Comparison of ENCODE assay signal across 18 cellular contexts in the genomic region with DNA sequence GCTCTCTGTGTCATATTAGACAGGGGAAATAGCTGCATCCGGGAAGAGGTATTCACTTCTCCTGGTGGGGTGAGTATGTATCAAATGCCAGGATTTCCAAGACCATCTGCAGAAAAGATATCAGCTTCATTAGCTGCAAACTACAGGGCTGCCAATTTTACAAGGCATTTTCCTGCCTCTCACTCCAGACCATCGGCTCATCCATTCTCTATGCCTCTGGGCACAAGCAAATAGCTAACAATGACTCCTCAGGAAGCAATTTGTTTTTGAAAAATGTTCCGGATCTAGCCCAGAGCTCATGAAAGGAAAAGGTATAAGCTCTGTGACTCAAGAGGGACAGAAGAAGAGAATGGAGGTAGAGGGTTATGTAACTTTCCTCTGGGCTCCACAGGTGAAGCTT. TPM values are rescaled to one million over a fixed set of nuclear protein-coding genes. Genes with fewer than 3 reads are reported as not detected.
DNase-seq lines count a peak whose midpoint lies in the region; ATAC-seq, FAIRE-seq and TF ChIP-seq lines count a peak whose summit lies in the region.
"Had no signal": no experiment of that assay in that cellular context is flagged by ENCODE, and none has a peak within 500 bp of the region (broad histone marks: within the 10 kb centered on the region; RNA-seq: fewer than 3 reads in every experiment).

No MANE protein-coding gene starts in this region.

- H3K27ac Mint-ChIP-seq in astrocyte (ENCODE audit: unreplicated experiment), result no peak overlapping the region
- H3K27ac Mint-ChIP-seq: activated CD4-positive, alpha-beta T cell treated with anti-CD3 and anti-CD28 coated beads, Interleukin-2, amount 10 ng/mL, durations not matched to agents 7 days and 5 days; CD8-positive, alpha-beta T cell had no signal

- peaks cover 8% of the 10 kb centered on the region for H4K20me1 ChIP-seq in astrocyte (ENCODE audit: insufficient read depth, low read length)

- H3K9me3 Mint-ChIP-seq in astrocyte (ENCODE audit: unreplicated experiment), result no peaks in the 10 kb centered on the region
- H3K9me3 Mint-ChIP-seq: activated CD4-positive, alpha-beta T cell treated with anti-CD3 and anti-CD28 coated beads, Interleukin-2, amount 10 ng/mL, durations not matched to agents 7 days and 5 days; CD8-positive, alpha-beta T cell had no signal

- no peak overlapping the region for H3K27ac ChIP-seq in astrocyte (ENCODE audit: low read depth, low read length)
- H3K27ac ChIP-seq: A549 had no signal

- FAIRE-seq in astrocyte (lab: Jason Lieb, UNC), result no peak
- FAIRE-seq: A549, GM12891 had no signal

- H3K9me3 ChIP-seq in astrocyte (ENCODE audit: insufficient read depth, low read depth, low read length), result no peaks in the 10 kb centered on the region
- H3K9me3 ChIP-seq: A549 had no signal

- no peak overlapping the region for H2AFZ ChIP-seq in astrocyte (ENCODE audit: low read depth, low read length)

- no peaks in the 10 kb centered on the region for H3K79me2 ChIP-seq in astrocyte (ENCODE audit: insufficient read depth, low read length)

- DNase-seq in AG08395 (ENCODE audit: low spot score) (peak; percentile 32), NCI-H146 (lab: John Stamatoyannopoulos, UW) (peak; percentile 31), astrocyte (ENCODE audit: low read depth) (peak; percentile 21), AML-193 (lab: John Stamatoyannopoulos, UW) (no peak), COLO668 (lab: John Stamatoyannopoulos, UW; ENCODE audit: unreplicated experiment) (no peak), left cardiac atrium (no peak)
- DNase-seq: activated CD4-positive, alpha-beta T cell treated with anti-CD3 and anti-CD28 coated beads, Interleukin-2, amount 10 ng/mL, durations not matched to agents 7 days and 5 days; activated naive CD4-positive, alpha-beta T cell treated with anti-CD3 and anti-CD28 coated beads, Interleukin-2, amount 50 U/mL, for 16 hours; CD8-positive, alpha-beta T cell; left colon; MV-4-11; T1000 had no signal

- H3K4me1 ChIP-seq in astrocyte (ENCODE audit: insufficient read depth, low read length), result peaks cover 12% of the 10 kb centered on the region
- H3K4me1 ChIP-seq: A549 had no signal

- H3K4me1 Mint-ChIP-seq in astrocyte (ENCODE audit: low read depth, unreplicated experiment), result peaks cover 18% of the 10 kb centered on the region

- peaks cover 35% of the 10 kb centered on the region for H3K36me3 ChIP-seq in astrocyte (ENCODE audit: insufficient read depth, low read length)

- no peaks in the 10 kb centered on the region for H3K27me3 Mint-ChIP-seq in astrocyte (ENCODE audit: low read depth, unreplicated experiment)
- H3K27me3 Mint-ChIP-seq: activated CD4-positive, alpha-beta T cell treated with anti-CD3 and anti-CD28 coated beads, Interleukin-2, amount 10 ng/mL, durations not matched to agents 7 days and 5 days had no signal

- H3K4me3 Mint-ChIP-seq in astrocyte (ENCODE audit: unreplicated experiment), result no peak overlapping the region
- H3K4me3 Mint-ChIP-seq: activated CD4-positive, alpha-beta T cell treated with anti-CD3 and anti-CD28 coated beads, Interleukin-2, amount 10 ng/mL, durations not matched to agents 7 days and 5 days; CD8-positive, alpha-beta T cell had no signal

- TF ChIP-seq CTCF in astrocyte (IDR thresholded peaks at IDR 0.05; ENCODE audit: insufficient read depth, low read depth, low read length), result no peak

- H3K9ac ChIP-seq in astrocyte (ENCODE audit: low read length), result no peak overlapping the region

- no peaks in the 10 kb centered on the region for H3K27me3 ChIP-seq in astrocyte (ENCODE audit: insufficient read depth, low read length)

- intact Hi-C loops in left cardiac atrium (cut with DNase I), result no loop called here

- no peak overlapping the region for H3K4me2 ChIP-seq in astrocyte (ENCODE audit: low read length)
- H3K4me2 ChIP-seq: A549 had no signal

- H3K4me3 ChIP-seq in astrocyte (ENCODE audit: insufficient read depth, low read depth, low read length), result no peak overlapping the region
- H3K4me3 ChIP-seq: A549 had no signal

- ATAC-seq in esophagus mucosa (peak; percentile 41), GM19455 (IDR thresholded peaks at IDR 0.05; ENCODE audit: unreplicated experiment) (no peak), left cardiac atrium (no peak)
- ATAC-seq: A549; CD8-positive, alpha-beta T cell; left colon had no signal

- H3K36me3 Mint-ChIP-seq in astrocyte (ENCODE audit: low read depth, unreplicated experiment), result peaks cover 17% of the 10 kb centered on the region

RNA-seq across cellular contexts. Expression of a gene that starts 41.8 kb away (rescaled TPM):
- total RNA-seq in astrocyte, result 0.70 and 0.86 TPM in 2 replicates
- not detected for total RNA-seq in esophagus mucosa
- 1 to 10 TPM in 1 of 2 donors, under 1 TPM in 1; 0.39 to 3.0 TPM for total RNA-seq in left cardiac atrium
- total RNA-seq: activated CD4-positive, alpha-beta T cell treated with anti-CD3 and anti-CD28 coated beads, Interleukin-2, amount 10 ng/mL, durations not matched to agents 7 days and 5 days; CD8-positive, alpha-beta T cell; epithelial cell of proximal tubule; H4 had no signal

RNA-seq across cellular contexts. Expression of a gene that starts 47.7 kb away (rescaled TPM):
- total RNA-seq in astrocyte, result 53.4 and 56.8 TPM in 2 replicates
- total RNA-seq in esophagus mucosa, result 35.2 TPM
- total RNA-seq in left cardiac atrium, result 10 to 100 TPM; 19.8 to 26.6 TPM

Comparison
In these comparisons a context has a peak if more than half of its experiments do, and no peak if none do; other contexts are left out.
1. DNase-seq: peak in AG08395 (single experiment), NCI-H146 (single experiment) and astrocyte (single experiment); none in AML-193 (0 of 2), COLO668 (single experiment) and left cardiac atrium (single experiment).